ENCODE assay signal across 8 cellular contexts in the genomic region with DNA sequence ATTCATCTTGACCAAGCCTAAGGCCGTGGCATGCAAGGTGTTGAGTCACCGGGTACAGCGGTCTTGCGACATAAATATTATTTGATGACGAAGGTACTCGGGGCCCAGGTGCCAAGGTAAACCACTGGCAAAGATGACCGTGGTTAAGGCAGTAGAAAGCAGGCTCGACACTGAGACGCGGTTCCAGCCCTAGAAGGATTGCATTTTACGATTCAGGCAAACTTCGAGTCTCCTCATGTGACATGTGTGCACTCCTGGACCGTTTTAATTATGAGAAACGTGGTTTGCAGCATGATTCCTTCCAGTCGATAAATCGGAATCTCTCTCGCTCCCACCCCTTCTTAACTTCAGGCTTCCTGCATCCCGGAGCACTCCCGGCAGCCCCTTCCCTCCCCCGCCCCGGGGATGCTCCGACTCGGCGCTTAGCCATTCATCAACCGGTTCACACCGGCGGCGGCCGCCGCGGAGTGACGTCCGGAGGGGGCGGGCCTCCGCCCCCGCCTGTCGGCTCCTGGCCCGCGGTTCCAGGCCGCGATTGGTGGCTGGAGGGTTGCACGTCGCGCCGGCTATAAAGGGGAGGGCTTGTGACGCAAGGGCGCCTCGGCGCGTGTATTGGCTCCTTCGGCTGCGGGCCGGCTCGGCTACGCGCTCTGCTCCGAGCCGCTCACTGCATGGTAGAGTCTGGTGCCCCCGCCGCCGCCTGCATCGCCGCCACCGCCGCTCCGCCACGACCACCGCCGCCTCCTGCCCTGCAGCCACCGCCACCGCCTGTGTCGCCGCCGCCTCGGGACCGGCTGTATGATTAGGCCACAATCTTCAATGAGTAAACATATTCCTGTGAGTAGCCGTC. TPM values are rescaled to one million over a fixed set of nuclear protein-coding genes. Genes with fewer than 3 reads are reported as not detected.
A peak's percentile ranks its signal among the peaks of the same experiment; 100 is the strongest.
DNase-seq lines count a peak whose midpoint lies in the region; ATAC-seq, FAIRE-seq and TF ChIP-seq lines count a peak whose summit lies in the region.

A gene (plus strand): TSS at position 598 of the 850 bp plus-strand sequence.
A gene (plus strand): TSS at position 598 of the 850 bp plus-strand sequence. CDS start 4,401 bp downstream, outside the sequence.

- H3K4me2 ChIP-seq in mammary epithelial cell (ENCODE audit: insufficient read depth, low read depth, low read length), result peak within 1 kb of the TSS; percentile 80

- peak; percentile 85 for ATAC-seq in GM18870 (IDR thresholded peaks at IDR 0.05; ENCODE audit: unreplicated experiment)
- ATAC-seq in HG03135 (IDR thresholded peaks at IDR 0.05; ENCODE audit: unreplicated experiment), result peak; percentile 92

- H3K4me1 ChIP-seq in ACC112 (ENCODE audit: control insufficient read depth, insufficient read depth, low read length, unreplicated experiment) (peaks cover 13% of the 10 kb centered on the region), mammary epithelial cell (ENCODE audit: insufficient read depth, low read length) (peaks cover 18% of the 10 kb centered on the region), small intestine (ENCODE audit: control insufficient read depth in 2 of 2, insufficient read depth in 1 of 2, low read depth in 1 of 2, low read length in 1 of 2) (peaks cover 0 to 2% of the 10 kb centered on the region in 2 donors)

- peak within 1 kb of the TSS; percentile 66 for H2AFZ ChIP-seq in ACC112 (ENCODE audit: low read length, unreplicated experiment)
- peak within 1 kb of the TSS; percentile 63 for H2AFZ ChIP-seq in mammary epithelial cell (ENCODE audit: low read depth, low read length)

- H3K9me3 ChIP-seq in WERI-Rb-1 (ENCODE audit: severe bottlenecking) (no peaks in the 10 kb centered on the region), mammary epithelial cell (replicated peaks; ENCODE audit: insufficient read depth, low read length) (no peaks in the 10 kb centered on the region), small intestine (ENCODE audit: control insufficient read depth, low read depth) (no peaks in the 10 kb centered on the region)

- CTCF ChIA-PET in mammary epithelial cell (lab: Charles Lee; ENCODE audit: low non-redundant PET), result no interaction called here

- peak within 1 kb of the TSS; percentile 81 for H3K4me3 ChIP-seq in ACC112 (ENCODE audit: low read depth, low read length)
- H3K4me3 ChIP-seq in WERI-Rb-1 (ENCODE audit: low read depth, low read length), result peak within 1 kb of the TSS; percentile 89
- H3K4me3 ChIP-seq in mammary epithelial cell (replicated peaks in 1 of 3; ENCODE audit: insufficient read depth in 1 of 3, low read depth in 2 of 3, low read length in 3 of 3), result peak within 1 kb of the TSS; percentile 83 to 92 (median 88)
- H3K4me3 ChIP-seq in small intestine (ENCODE audit: low read depth in 1 of 2, low read length in 2 of 2), result peak within 1 kb of the TSS; percentile 94 to 100

- H3K79me2 ChIP-seq in ACC112 (ENCODE audit: control insufficient read depth, insufficient read depth, low read length, unreplicated experiment) (peaks cover 46% of the 10 kb centered on the region), mammary epithelial cell (ENCODE audit: insufficient read depth, low read length) (peaks cover 47% of the 10 kb centered on the region)

- in situ Hi-C loops in mammary epithelial cell (cut with MboI; ENCODE audit: low sequenced_read_pairs in 2 of 2), result no loop called here

- WGBS in mammary epithelial cell (ENCODE audit: low coverage, missing lambda C conversion rate), result under 1% methylated on average over 27 of the region's 77 CpGs
- 0 to 1% (median 0%) methylated on average over 62 to 77 of the region's 77 CpGs for WGBS in small intestine, 3 donors

- TF ChIP-seq CTCF in WERI-Rb-1 (IDR thresholded peaks at IDR 0.05; ENCODE audit: low read depth, low read length) (no peak), mammary epithelial cell (conservative IDR thresholded peaks at IDR 0.05 in 1 of 2, IDR thresholded peaks at IDR 0.05 in 1 of 2; ENCODE audit: extremely low read depth in 1 of 2, insufficient read depth in 1 of 2, low read depth in 1 of 2, low read length in 2 of 2) (peak; percentile 13 to 36)

- H3K27ac ChIP-seq in ACC112 (ENCODE audit: low read depth, low read length), result peak within 1 kb of the TSS; percentile 99
- peak within 1 kb of the TSS; percentile 97 for H3K27ac ChIP-seq in WERI-Rb-1
- peak within 1 kb of the TSS; percentile 99 for H3K27ac ChIP-seq in mammary epithelial cell (ENCODE audit: insufficient read depth, low read depth, low read length)
- peak within 1 kb of the TSS; percentile 99 to 100 for H3K27ac ChIP-seq in small intestine (ENCODE audit: low read depth in 1 of 2, low read length in 1 of 2)

- BruUV-seq in mammary epithelial cell (replicated peaks; lab: Mats Ljungman, UMichigan), result TSS peak; percentile 30

- peaks cover 13% of the 10 kb centered on the region for H4K20me1 ChIP-seq in mammary epithelial cell (ENCODE audit: insufficient read depth, low read length)

- intact Hi-C loops in mammary epithelial cell (cut with micrococcal nuclease), result loop anchor here (1.0 to 5.0 kb wide), 6 partner anchors 35 to 265 kb away; no protein-coding TSS in a partner anchor

- H3K27me3 ChIP-seq in ACC112 (ENCODE audit: insufficient read depth, low read length), result no peaks in the 10 kb centered on the region
- no peaks in the 10 kb centered on the region for H3K27me3 ChIP-seq in WERI-Rb-1 (ENCODE audit: insufficient read depth, low read depth, severe bottlenecking)
- no peaks in the 10 kb centered on the region for H3K27me3 ChIP-seq in mammary epithelial cell (ENCODE audit: insufficient read depth, low read length)
- no peaks in the 10 kb centered on the region for H3K27me3 ChIP-seq in small intestine (ENCODE audit: control insufficient read depth in 2 of 2, insufficient read depth in 2 of 2, low read length in 2 of 2)

- dilution Hi-C loops in mammary epithelial cell (cut with HindIII; ENCODE audit: low sequenced_read_pairs), result loop anchor here (5.0 kb wide), 1 partner anchor 45 kb away; no protein-coding TSS in a partner anchor

- DNase-seq in NCI-H2196 treated with DMSO at 0.1 percent for 48 hours (lab: John Stamatoyannopoulos, UW; ENCODE audit: unreplicated experiment) (peak; percentile 91), WERI-Rb-1 (peak; percentile 97), mammary epithelial cell (peak; percentile 96), iPS-NIHi11 (ENCODE audit: low spot score) (peak; percentile 95), small intestine (peak; percentile 97)

- H3K36me3 ChIP-seq in ACC112 (ENCODE audit: insufficient read depth, low read length) (peaks cover 14% of the 10 kb centered on the region), WERI-Rb-1 (peaks cover 30% of the 10 kb centered on the region), mammary epithelial cell (ENCODE audit: insufficient read depth, low read length) (peaks cover 9% of the 10 kb centered on the region), small intestine (ENCODE audit: control insufficient read depth in 2 of 2, insufficient read depth in 2 of 2, low read length in 2 of 2) (peaks cover 0 to 2% of the 10 kb centered on the region in 2 donors)

- no peak for FAIRE-seq in small intestine (lab: Jason Lieb, UNC)

- H3K9ac ChIP-seq in mammary epithelial cell (ENCODE audit: insufficient read depth, low read length), result peak within 1 kb of the TSS; percentile 90

RNA-seq across cellular contexts. Expression of the second gene that starts in this region (rescaled TPM):
- total RNA-seq in mammary epithelial cell, result 100 to 1,000 TPM in 1 of 2 donors, 10 to 100 TPM in 1; 90.2 to 175 TPM
- polyA plus RNA-seq in mammary epithelial cell (42.2 TPM), small intestine (10 to 100 TPM in 2 of 3 donors, 1 to 10 TPM in 1; 3.5 to 23.2 (median 19.7) TPM)
- polyA minus RNA-seq in mammary epithelial cell, result 130 TPM

Comparison
In these comparisons a context has a peak if more than half of its experiments do, and no peak if none do; other contexts are left out.
1. Peak in every context shown above with its lines: DNase-seq, ATAC-seq, H3K4me3 ChIP-seq and H3K27ac ChIP-seq.